In genomic region chr1:210535796-210536195, GRCh38 we compare ENCODE assay signal across 24 cellular contexts.
"Had no signal": no experiment of that assay in that cellular context is flagged by ENCODE, and none has a peak within 500 bp of the region (broad histone marks: within the 10 kb centered on the region; RNA-seq: fewer than 3 reads in every experiment).

No MANE protein-coding gene starts in this region.

- DNase-seq: activated CD4-positive, alpha-beta T cell treated with anti-CD3 and anti-CD28 coated beads for 1 hour; activated CD4-positive, alpha-beta T cell treated with anti-CD3 and anti-CD28 coated beads, Interleukin-2, amount 50 U/mL, for 1 hour; activated CD8-positive, alpha-beta T cell treated with anti-CD3 and anti-CD28 coated beads, Interleukin-2, amount 10 ng/mL, durations not matched to agents 7 days and 5 days; activated gamma-delta T cell; activated naive CD4-positive, alpha-beta T cell treated with anti-CD3 and anti-CD28 coated beads, Interleukin-2, amount 50 U/mL, for 16 hours; activated naive CD8-positive, alpha-beta T cell treated with anti-CD3 and anti-CD28 coated beads, Interleukin-2, amount 50 U/mL, for 24 hours; effector memory CD8-positive, alpha-beta T cell; left ventricle myocardium inferior; mammary epithelial cell; midbrain; pancreas; sigmoid colon; stimulated activated CD4-positive, alpha-beta T cell treated with anti-CD3 and anti-CD28 coated beads, Interleukin-4, amount 100 ng/mL, for 1 hour; stimulated activated naive CD4-positive, alpha-beta T cell treated with Interleukin-2 at 50 U/mL for 16 hours; T-cell; upper lobe of left lung; WERI-Rb-1 had no signal

- H3K36me3 ChIP-seq: left ventricle myocardium inferior, pancreas, sigmoid colon, thoracic aorta, upper lobe of left lung, WERI-Rb-1 had no signal

- H3K27ac ChIP-seq: dorsolateral prefrontal cortex, left ventricle myocardium inferior, pancreas, sigmoid colon, thoracic aorta, upper lobe of left lung, WERI-Rb-1 had no signal

- H3K4me1 ChIP-seq: left ventricle myocardium inferior, pancreas, upper lobe of left lung had no signal

- H3K27me3 Mint-ChIP-seq: activated naive CD8-positive, alpha-beta T cell treated with anti-CD3 and anti-CD28 coated beads, Interleukin-2, amount 50 U/mL, for 24 hours; effector memory CD8-positive, alpha-beta T cell; T-cell had no signal

- H3K27ac Mint-ChIP-seq: activated CD8-positive, alpha-beta T cell treated with anti-CD3 and anti-CD28 coated beads, Interleukin-2, amount 10 ng/mL, durations not matched to agents 7 days and 5 days; activated naive CD8-positive, alpha-beta T cell treated with anti-CD3 and anti-CD28 coated beads, Interleukin-2, amount 50 U/mL, for 24 hours; activated T-helper 1 cell treated with anti-CD3 and anti-CD28 coated beads, Interleukin-12 subunit alpha, Interleukin-12 subunit beta, Interleukin-2, Interleukin-4 antibody, amounts not matched to agents 30 ng/mL and 10 ng/mL and 1 ng/mL, durations not matched to agents 14 hours and 24 hours and 36 hours; effector memory CD8-positive, alpha-beta T cell; natural killer cell treated with Interleukin-12 subunit alpha and Interleukin-12 subunit beta and Interleukin-15 and Interleukin-18, amount 100 ng/mL, for 72 hours; T-cell; T-helper 2 cell treated with Interferon-gamma antibody and Interleukin-4, amounts not matched to agents 5 μg/mL and 100 μg/mL, for 36 hours had no signal

- H3K9me3 Mint-ChIP-seq: activated naive CD8-positive, alpha-beta T cell treated with anti-CD3 and anti-CD28 coated beads, Interleukin-2, amount 50 U/mL, for 24 hours; activated T-helper 1 cell treated with anti-CD3 and anti-CD28 coated beads, Interleukin-12 subunit alpha, Interleukin-12 subunit beta, Interleukin-2, Interleukin-4 antibody, amounts not matched to agents 30 ng/mL and 10 ng/mL and 1 ng/mL, durations not matched to agents 14 hours and 24 hours and 36 hours; brain; effector memory CD8-positive, alpha-beta T cell; natural killer cell treated with Interleukin-12 subunit alpha and Interleukin-12 subunit beta and Interleukin-15 and Interleukin-18, amount 100 ng/mL, for 72 hours; T-cell; T-helper 2 cell treated with Interferon-gamma antibody and Interleukin-4, amounts not matched to agents 5 μg/mL and 100 μg/mL, for 36 hours had no signal

- H3K36me3 Mint-ChIP-seq: brain; natural killer cell treated with Interleukin-12 subunit alpha and Interleukin-12 subunit beta and Interleukin-15 and Interleukin-18, amount 100 ng/mL, for 72 hours; T-cell had no signal

- H3K27me3 ChIP-seq: dorsolateral prefrontal cortex, pancreas, sigmoid colon, upper lobe of left lung had no signal

- H3K4me1 Mint-ChIP-seq: activated naive CD8-positive, alpha-beta T cell treated with anti-CD3 and anti-CD28 coated beads, Interleukin-2, amount 50 U/mL, for 24 hours; T-cell had no signal

- H3K4me3 Mint-ChIP-seq: activated CD8-positive, alpha-beta T cell treated with anti-CD3 and anti-CD28 coated beads, Interleukin-2, amount 10 ng/mL, durations not matched to agents 7 days and 5 days; activated naive CD8-positive, alpha-beta T cell treated with anti-CD3 and anti-CD28 coated beads, Interleukin-2, amount 50 U/mL, for 24 hours; activated T-helper 1 cell treated with anti-CD3 and anti-CD28 coated beads, Interleukin-12 subunit alpha, Interleukin-12 subunit beta, Interleukin-2, Interleukin-4 antibody, amounts not matched to agents 30 ng/mL and 10 ng/mL and 1 ng/mL, durations not matched to agents 14 hours and 24 hours and 36 hours; effector memory CD8-positive, alpha-beta T cell; natural killer cell treated with Interleukin-12 subunit alpha and Interleukin-12 subunit beta and Interleukin-15 and Interleukin-18, amount 100 ng/mL, for 72 hours; T-cell; T-helper 2 cell treated with Interferon-gamma antibody and Interleukin-4, amounts not matched to agents 5 μg/mL and 100 μg/mL, for 36 hours had no signal

- H3K9me3 ChIP-seq: left ventricle myocardium inferior, pancreas, sigmoid colon, thoracic aorta, upper lobe of left lung had no signal

- H3K4me3 ChIP-seq: dorsolateral prefrontal cortex, left ventricle myocardium inferior, pancreas, sigmoid colon, thoracic aorta, upper lobe of left lung had no signal

- ATAC-seq: activated CD8-positive, alpha-beta T cell treated with anti-CD3 and anti-CD28 coated beads, Interleukin-2, amount 10 ng/mL, durations not matched to agents 7 days and 5 days; activated naive CD8-positive, alpha-beta T cell treated with anti-CD3 and anti-CD28 coated beads, Interleukin-2, amount 50 U/mL, for 24 hours; effector memory CD8-positive, alpha-beta T cell; esophagus mucosa; natural killer cell treated with Interleukin-12 subunit alpha and Interleukin-12 subunit beta and Interleukin-15 and Interleukin-18, amount 100 ng/mL, for 72 hours; pancreas; T-cell had no signal
